14 cellular contexts compared by ENCODE assay signal in genomic region chrX:2342878-2343277, GRCh38.
DNase-seq lines count a peak whose midpoint lies in the region; TF ChIP-seq lines count a peak whose summit lies in the region.
"Had no signal": no experiment of that assay in that cellular context is flagged by ENCODE, and none has a peak within 500 bp of the region (broad histone marks: within the 10 kb centered on the region; RNA-seq: fewer than 3 reads in every experiment).

No MANE protein-coding gene starts in this region.

- H3K4me1 ChIP-seq in transverse colon = no peaks in the 10 kb centered on the region
- H3K4me1 ChIP-seq: BE2C, parathyroid adenoma had no signal

- WGBS in transverse colon (ENCODE audit: low coverage in 1 of 2), 2 donors = 82 to 83% methylated on average over 2 to 7 of the region's 7 CpGs

- in situ Hi-C loops in transverse colon (cut with MboI; ENCODE audit: low pct_ligation_motif_present in 1 of 4, low pct_unique_long_range_greater_than_20kb in 1 of 4, low sequenced_read_pairs in 3 of 4) = no loop called here

- DNase-seq in AG10803 (ENCODE audit: low read depth) (peak; percentile 62), M059J (ENCODE audit: low read depth) (peak; percentile 80), fibroblast of gingiva (ENCODE audit: low read depth) (peak; percentile 34), myocyte (ENCODE audit: low read depth) (peak; percentile 64), T1000 (lab: John Stamatoyannopoulos, UW) (no peak), GM19238 (ENCODE audit: insufficient read length, low spot score) (no peak), transverse colon (no peak)
- no peak for DNase-seq in activated CD4-positive, alpha-beta T cell treated with anti-CD3 and anti-CD28 coated beads for 4 hours
- DNase-seq: activated naive CD4-positive, alpha-beta T cell treated with Interleukin-2 at 50 U/mL for 16 hours; BE2C; DND-41; NCI-H1105 treated with DMSO at 0.1 percent for 48 hours had no signal

- no peak overlapping the region for H3K4me3 ChIP-seq in AG10803 (ENCODE audit: low read length)
- no peak overlapping the region for H3K4me3 ChIP-seq in transverse colon
- H3K4me3 ChIP-seq: SK-N-MC had no signal

- peaks cover 0 to 4% (median 0%) of the 10 kb centered on the region in 4 donors for H3K36me3 ChIP-seq in transverse colon
- H3K36me3 ChIP-seq: BE2C had no signal

- intact Hi-C loops in transverse colon (cut with DNase I; ENCODE audit: low total_unique reads) = no loop called here

- H3K9me3 ChIP-seq in transverse colon = no peaks in the 10 kb centered on the region
- H3K9me3 ChIP-seq: BE2C had no signal

- H3K27me3 ChIP-seq in transverse colon = no peaks in the 10 kb centered on the region
- H3K27me3 ChIP-seq: BE2C had no signal

- TF ChIP-seq POLR2A in transverse colon (IDR thresholded peaks at IDR 0.05) = no peak

- TF ChIP-seq EP300 in transverse colon (IDR thresholded peaks at IDR 0.05; ENCODE audit: low read depth) = no peak

- H3K27ac ChIP-seq in transverse colon = no peak overlapping the region
- H3K27ac ChIP-seq: parathyroid adenoma, SK-N-MC had no signal

- no peak for TF ChIP-seq CTCF in AG10803 (conservative IDR thresholded peaks at IDR 0.05; ENCODE audit: low read length)
- TF ChIP-seq CTCF in transverse colon (IDR thresholded peaks at IDR 0.05) = no peak

Comparison
In these comparisons a context has a peak if more than half of its experiments do, and no peak if none do; other contexts are left out.
1. DNase-seq: peak in AG10803 (single experiment), M059J (single experiment), fibroblast of gingiva (single experiment) and myocyte (single experiment); none in T1000 (single experiment), GM19238 (single experiment), activated CD4-positive, alpha-beta T cell treated with anti-CD3 and anti-CD28 coated beads for 4 hours (0 of 2) and transverse colon (single experiment).